Comparison of ENCODE assay signal across 19 cellular contexts in the genomic region with DNA sequence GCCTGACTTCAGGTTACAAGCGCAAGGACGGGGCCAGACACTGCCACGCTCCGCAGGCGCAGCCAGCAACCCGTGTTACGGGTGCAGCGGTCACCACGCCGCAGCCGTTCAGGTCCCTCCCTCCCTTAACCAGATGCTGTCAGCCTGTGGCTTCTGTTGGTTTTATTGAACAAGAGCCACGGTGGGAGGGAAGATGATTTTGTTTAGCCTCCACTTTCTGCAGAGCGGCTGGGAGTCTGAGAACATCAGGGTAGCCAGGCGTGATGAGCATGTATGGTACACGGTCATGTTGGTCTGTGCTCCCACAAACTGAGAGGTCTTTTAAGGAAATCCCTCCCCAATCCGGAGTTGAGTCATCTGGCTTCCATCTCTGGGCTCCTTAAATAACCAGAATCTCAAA. TPM values are rescaled to one million over a fixed set of nuclear protein-coding genes. Genes with fewer than 3 reads are reported as not detected.
DNase-seq lines count a peak whose midpoint lies in the region; ATAC-seq, FAIRE-seq and TF ChIP-seq lines count a peak whose summit lies in the region.
"Had no signal": no experiment of that assay in that cellular context is flagged by ENCODE, and none has a peak within 500 bp of the region (broad histone marks: within the 10 kb centered on the region; RNA-seq: fewer than 3 reads in every experiment).

No MANE protein-coding gene starts in this region.

- H2AK5ac ChIP-seq in neuronal stem cell (ENCODE audit: low read depth, low read length) = no peak overlapping the region

- no peak overlapping the region for H3K4ac ChIP-seq in neuronal stem cell (ENCODE audit: low read length)

- H3K18ac ChIP-seq in neuronal stem cell (ENCODE audit: low read length) = peak overlapping the region; percentile 80

- H3K27me3 ChIP-seq in BLaER1 treated with 17β-estradiol and CSF1 and Interleukin-3, amounts not matched to agents 10 nM and 100 nM = peaks cover 0 to 22% (median 0%) of the 10 kb centered on the region in 11 experiments; a peak in 4 of 22 replicates
- no peaks in the 10 kb centered on the region for H3K27me3 ChIP-seq in endothelial cell of umbilical vein (ENCODE audit: control insufficient read depth in 2 of 2, insufficient read depth in 2 of 2, low read length in 2 of 2)
- peaks cover 0 to 37% (median 0%) of the 10 kb centered on the region in 3 experiments for H3K27me3 ChIP-seq in neuronal stem cell (ENCODE audit: control insufficient read depth in 3 of 3, insufficient read depth in 3 of 3, low read depth in 1 of 3, low read length in 3 of 3)
- H3K27me3 ChIP-seq: adrenal gland, gastroesophageal sphincter, testis had no signal

- H3K14ac ChIP-seq in neuronal stem cell (ENCODE audit: low read length) = no peak overlapping the region

- no peak overlapping the region for H4K8ac ChIP-seq in neuronal stem cell (ENCODE audit: low read depth, low read length)

- H3K4me1 ChIP-seq in BLaER1 treated with 17β-estradiol and CSF1 and Interleukin-3, amounts not matched to agents 10 nM and 100 nM = peaks cover 15 to 42% (median 32%) of the 10 kb centered on the region in 10 experiments; a peak in 19 of 20 replicates
- H3K4me1 ChIP-seq in endothelial cell of umbilical vein (ENCODE audit: control insufficient read depth, extremely low read depth, insufficient read depth, low read length) = peaks cover 17% of the 10 kb centered on the region
- H3K4me1 ChIP-seq in neuronal stem cell (ENCODE audit: control insufficient read depth in 2 of 2, insufficient read depth in 1 of 2, low read depth in 1 of 2, low read length in 2 of 2) = peaks cover 2 to 7% of the 10 kb centered on the region in 2 donors
- H3K4me1 ChIP-seq: adrenal gland, testis had no signal

- H2BK15ac ChIP-seq in neuronal stem cell (ENCODE audit: low read length) = no peak overlapping the region

- peak overlapping the region in 2 of 11 experiments; percentile 3 to 6; a peak in 2 of 22 replicates for H3K9ac ChIP-seq in BLaER1 treated with 17β-estradiol and CSF1 and Interleukin-3, amounts not matched to agents 10 nM and 100 nM
- peak overlapping the region; percentile 25 for H3K9ac ChIP-seq in endothelial cell of umbilical vein (replicated peaks; ENCODE audit: extremely low read depth, insufficient read depth, low read length)
- no peak overlapping the region for H3K9ac ChIP-seq in neuronal stem cell (ENCODE audit: low read depth, low read length, poor library complexity)

- H2BK120ac ChIP-seq in neuronal stem cell (ENCODE audit: low read depth, low read length) = no peak overlapping the region

- H2BK5ac ChIP-seq in neuronal stem cell (ENCODE audit: low read length) = no peak overlapping the region

- intact Hi-C loops in endothelial cell of umbilical vein (cut with micrococcal nuclease) = no loop called here

- no peaks in the 10 kb centered on the region for H3K9me1 ChIP-seq in endothelial cell of umbilical vein (replicated peaks; ENCODE audit: control insufficient read depth, extremely low read depth, insufficient read depth, low read length)

- BruUV-seq in endothelial cell of umbilical vein (replicated peaks; lab: Mats Ljungman, UMichigan) = no TSS peak

- H3K4me2 ChIP-seq in BLaER1 treated with 17β-estradiol and CSF1 and Interleukin-3, amounts not matched to agents 10 nM and 100 nM = peak overlapping the region; percentile 66 to 86 (median 76)
- H3K4me2 ChIP-seq in endothelial cell of umbilical vein (ENCODE audit: insufficient read depth, low read length) (peak overlapping the region; percentile 80), neuronal stem cell (ENCODE audit: insufficient read depth, low read length, poor library complexity, severe bottlenecking) (no peak overlapping the region)

- TF ChIP-seq POLR2A in endothelial cell of umbilical vein (IDR thresholded peaks at IDR 0.05; ENCODE audit: low read depth, low read length) = no peak

- CTCF ChIA-PET in endothelial cell of umbilical vein (lab: Charles Lee) = interaction anchor here (1.3 kb wide), 1 partner anchor 73 kb away, joined by 7 read pairs; no protein-coding TSS in a partner anchor

- dilution Hi-C loops in endothelial cell of umbilical vein (cut with MboI; ENCODE audit: extremely low pct_ligation_motif_present, low sequenced_read_pairs) = no loop called here

- POLR2A ChIA-PET in endothelial cell of umbilical vein (lab: Charles Lee) = no interaction called here

- no peak overlapping the region for H2BK12ac ChIP-seq in neuronal stem cell (ENCODE audit: low read length)

- H4K91ac ChIP-seq in neuronal stem cell (ENCODE audit: low read depth, low read length, poor library complexity) = no peak overlapping the region

- DNase-seq in HCEC 1CT (peak; percentile 53), endothelial cell of umbilical vein (ENCODE audit: low read depth, low spot score) (peak; percentile 44), neuronal stem cell (ENCODE audit: low spot score) (no peak), cortex of kidney (lab: John Stamatoyannopoulos, UW) (no peak), NCI-H1105 treated with DMSO at 0.1 percent for 48 hours (lab: John Stamatoyannopoulos, UW) (no peak)
- DNase-seq: activated CD8-positive, alpha-beta memory T cell treated with anti-CD3 and anti-CD28 coated beads, Interleukin-2, amount 10 ng/mL, durations not matched to agents 7 days and 5 days; DMS153; mesendoderm; NCI-H1436 treated with DMSO at 0.1 percent for 48 hours; SHP77; stimulated activated CD4-positive, alpha-beta T cell treated with anti-CD3 and anti-CD28 coated beads, Interleukin-4, amount 100 ng/mL, for 4 hours; testis had no signal

- peak overlapping the region in 1 of 10 experiments; percentile 18; a peak in 1 of 20 replicates for H3K4me3 ChIP-seq in BLaER1 treated with 17β-estradiol and CSF1 and Interleukin-3, amounts not matched to agents 10 nM and 100 nM
- no peak overlapping the region for H3K4me3 ChIP-seq in endothelial cell of umbilical vein (replicated peaks in 1 of 3; ENCODE audit: insufficient read depth in 1 of 3, low read depth in 1 of 3, low read length in 3 of 3)
- no peak overlapping the region for H3K4me3 ChIP-seq in neuronal stem cell (ENCODE audit: low read length in 2 of 2)
- H3K4me3 ChIP-seq: adrenal gland, gastroesophageal sphincter, K562, testis had no signal

- TF ChIP-seq CTCF in endothelial cell of umbilical vein (IDR thresholded peaks at IDR 0.05; ENCODE audit: extremely low read depth in 1 of 2, insufficient read depth in 1 of 2, low read depth in 1 of 2, low read length in 2 of 2) = no peak

- H3K79me1 ChIP-seq in neuronal stem cell (ENCODE audit: low read depth, low read length) = no peaks in the 10 kb centered on the region

- H4K20me1 ChIP-seq in BLaER1 treated with 17β-estradiol and CSF1 and Interleukin-3, amounts not matched to agents 10 nM and 100 nM = no peaks in the 10 kb centered on the region
- H4K20me1 ChIP-seq in endothelial cell of umbilical vein (replicated peaks; ENCODE audit: control insufficient read depth, extremely low read depth, insufficient read depth, low read length) = no peaks in the 10 kb centered on the region

- no peaks in the 10 kb centered on the region for H3K36me3 ChIP-seq in BLaER1 treated with 17β-estradiol and CSF1 and Interleukin-3, amounts not matched to agents 10 nM and 100 nM
- no peaks in the 10 kb centered on the region for H3K36me3 ChIP-seq in endothelial cell of umbilical vein (ENCODE audit: control insufficient read depth in 2 of 2, extremely low read depth in 1 of 2, insufficient read depth in 2 of 2, low read length in 2 of 2)
- no peaks in the 10 kb centered on the region for H3K36me3 ChIP-seq in neuronal stem cell (replicated peaks in 1 of 2; ENCODE audit: control insufficient read depth in 2 of 2, insufficient read depth in 2 of 2, low read length in 2 of 2)
- H3K36me3 ChIP-seq: adrenal gland, gastroesophageal sphincter had no signal

- FAIRE-seq in endothelial cell of umbilical vein (lab: Jason Lieb, UNC) = no peak
- FAIRE-seq: GM19239, K562 had no signal

- H3K23ac ChIP-seq in neuronal stem cell (ENCODE audit: low read depth, low read length, poor library complexity) = no peak overlapping the region

- H3K79me2 ChIP-seq in endothelial cell of umbilical vein (ENCODE audit: control insufficient read depth, insufficient read depth, low read length) = no peaks in the 10 kb centered on the region

- H2AFZ ChIP-seq in endothelial cell of umbilical vein (ENCODE audit: low read depth, low read length) (peak overlapping the region; percentile 65), neuronal stem cell (ENCODE audit: low read length) (no peak overlapping the region)

- no CpG with 5 or more reads among the region's 16 CpGs for WGBS in neuronal stem cell (ENCODE audit: extremely low coverage in 2 of 2, insufficient read length in 2 of 2, insufficient replicate concordance in 1 of 2), 2 donors

- no peaks in the 10 kb centered on the region for H3K9me3 ChIP-seq in BLaER1 treated with 17β-estradiol and CSF1 and Interleukin-3, amounts not matched to agents 10 nM and 100 nM (replicated peaks in 1 of 11)
- H3K9me3 ChIP-seq in endothelial cell of umbilical vein (replicated peaks; ENCODE audit: control insufficient read depth, insufficient read depth, low read length) = no peaks in the 10 kb centered on the region
- no peaks in the 10 kb centered on the region for H3K9me3 ChIP-seq in neuronal stem cell (replicated peaks in 1 of 2; ENCODE audit: control insufficient read depth in 2 of 2, insufficient read depth in 1 of 2, low read depth in 1 of 2, low read length in 2 of 2)
- H3K9me3 ChIP-seq: adrenal gland, gastroesophageal sphincter, testis had no signal

- no peak for ATAC-seq in HG03442 (IDR thresholded peaks at IDR 0.05; ENCODE audit: unreplicated experiment)
- ATAC-seq in HG02885 (IDR thresholded peaks at IDR 0.05; ENCODE audit: poor library complexity, unreplicated experiment) = no peak
- ATAC-seq: activated CD8-positive, alpha-beta memory T cell treated with anti-CD3 and anti-CD28 coated beads, Interleukin-2, amount 10 ng/mL, durations not matched to agents 7 days and 5 days; gastroesophageal sphincter; K562 had no signal

- H3K27ac ChIP-seq in BLaER1 treated with 17β-estradiol and CSF1 and Interleukin-3, amounts not matched to agents 10 nM and 100 nM = 0 out of 22 replicates have a peak overlapping the region, but pooled peaks of 1 of the 11 experiments have one; percentile 8
- H3K27ac ChIP-seq in endothelial cell of umbilical vein (ENCODE audit: insufficient read depth, low read depth, low read length) (peak overlapping the region; percentile 68), neuronal stem cell (replicated peaks; ENCODE audit: low read length) (no peak overlapping the region)
- H3K27ac ChIP-seq: testis had no signal

RNA-seq across cellular contexts. Expression of a gene that starts 18.5 kb away (rescaled TPM):
- total RNA-seq in endothelial cell of umbilical vein = 54.3 and 55.5 TPM in 2 replicates
- polyA plus RNA-seq in endothelial cell of umbilical vein = 17.8 and 32.5 TPM in 2 replicates
- polyA plus RNA-seq in endothelial cell of umbilical vein (2011; cell fraction: cytosol; rRNA removed) = 17.4 and 18.8 TPM in 2 replicates
- polyA plus RNA-seq in endothelial cell of umbilical vein (2011; cell fraction: nucleus; rRNA removed) = 88.3 and 92.8 TPM in 2 replicates
- 29.3 and 33.4 TPM in 2 replicates for polyA plus RNA-seq in endothelial cell of umbilical vein (2012)
- polyA minus RNA-seq in endothelial cell of umbilical vein = 41.5 and 43.3 TPM in 2 replicates
- polyA minus RNA-seq in endothelial cell of umbilical vein (2011; cell fraction: cytosol; rRNA and poly(A)+ RNA removed) = 54.5 TPM
- 48.7 and 51.7 TPM in 2 replicates for polyA minus RNA-seq in endothelial cell of umbilical vein (2011; cell fraction: nucleus; rRNA and poly(A)+ RNA removed)
- 5.9 TPM for polyA plus RNA-seq in neuronal stem cell (2013, experiment 1 of 2)
- 6.1 TPM for polyA plus RNA-seq in neuronal stem cell (2013, experiment 2 of 2)

Comparison
In these comparisons a context has a peak if more than half of its experiments do, and no peak if none do; other contexts are left out.
1. DNase-seq: peak in HCEC 1CT (single experiment) and endothelial cell of umbilical vein (single experiment); none in neuronal stem cell (single experiment), cortex of kidney (single experiment) and NCI-H1105 treated with DMSO at 0.1 percent for 48 hours (single experiment).